ENCODE assay signal across 1 cellular context in the genomic region with DNA sequence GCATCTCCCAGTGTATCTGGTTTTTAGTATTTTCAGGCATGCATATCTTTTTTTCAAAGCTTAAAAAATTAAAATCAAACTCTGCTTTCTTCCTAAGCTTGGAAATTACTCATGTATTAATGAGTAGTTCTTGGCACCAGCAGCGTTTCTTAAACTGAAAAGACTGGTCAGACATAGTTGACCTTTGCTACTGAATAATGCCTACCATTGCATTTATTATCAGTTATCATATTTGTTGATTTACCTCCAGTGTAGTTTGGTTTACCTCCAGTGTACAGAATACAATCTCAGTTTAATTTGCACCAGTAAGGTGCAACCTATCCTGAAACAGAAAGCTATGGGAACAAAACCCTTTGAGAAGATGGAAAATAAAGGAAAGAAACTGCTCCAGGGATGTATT.
TF ChIP-seq lines count a peak whose summit lies in the region.

No MANE protein-coding gene starts in this region.

TF ChIP-seq in HepG2, 621 proteins besides CTCF, POLR2A, EP300 and RAD21:
- TF ChIP-seq IKZF1 (IDR thresholded peaks at IDR 0.05) (no peak), NFATC3 (CRISPR knock-in tag; IDR thresholded peaks at IDR 0.05) (no peak), MAFK (conservative IDR thresholded peaks at IDR 0.05 in 1 of 2, IDR thresholded peaks at IDR 0.05 in 1 of 2; ENCODE audit: low read length in 2 of 2) (peak in 1 of 2 experiments; percentile 54; a peak in 2 of 4 replicates), MAFF (IDR thresholded peaks at IDR 0.05; ENCODE audit: low read depth, low read length) (0 out of 2 replicates have a peak, but pooled peaks have one; percentile 21), NCOA1 (CRISPR knock-in tag; IDR thresholded peaks at IDR 0.05) (no peak), YEATS4 (CRISPR knock-in tag; IDR thresholded peaks at IDR 0.05; ENCODE audit: borderline replicate concordance) (no peak), RORA (CRISPR knock-in tag; IDR thresholded peaks at IDR 0.05) (no peak)
- TF ChIP-seq, protein P1, sequence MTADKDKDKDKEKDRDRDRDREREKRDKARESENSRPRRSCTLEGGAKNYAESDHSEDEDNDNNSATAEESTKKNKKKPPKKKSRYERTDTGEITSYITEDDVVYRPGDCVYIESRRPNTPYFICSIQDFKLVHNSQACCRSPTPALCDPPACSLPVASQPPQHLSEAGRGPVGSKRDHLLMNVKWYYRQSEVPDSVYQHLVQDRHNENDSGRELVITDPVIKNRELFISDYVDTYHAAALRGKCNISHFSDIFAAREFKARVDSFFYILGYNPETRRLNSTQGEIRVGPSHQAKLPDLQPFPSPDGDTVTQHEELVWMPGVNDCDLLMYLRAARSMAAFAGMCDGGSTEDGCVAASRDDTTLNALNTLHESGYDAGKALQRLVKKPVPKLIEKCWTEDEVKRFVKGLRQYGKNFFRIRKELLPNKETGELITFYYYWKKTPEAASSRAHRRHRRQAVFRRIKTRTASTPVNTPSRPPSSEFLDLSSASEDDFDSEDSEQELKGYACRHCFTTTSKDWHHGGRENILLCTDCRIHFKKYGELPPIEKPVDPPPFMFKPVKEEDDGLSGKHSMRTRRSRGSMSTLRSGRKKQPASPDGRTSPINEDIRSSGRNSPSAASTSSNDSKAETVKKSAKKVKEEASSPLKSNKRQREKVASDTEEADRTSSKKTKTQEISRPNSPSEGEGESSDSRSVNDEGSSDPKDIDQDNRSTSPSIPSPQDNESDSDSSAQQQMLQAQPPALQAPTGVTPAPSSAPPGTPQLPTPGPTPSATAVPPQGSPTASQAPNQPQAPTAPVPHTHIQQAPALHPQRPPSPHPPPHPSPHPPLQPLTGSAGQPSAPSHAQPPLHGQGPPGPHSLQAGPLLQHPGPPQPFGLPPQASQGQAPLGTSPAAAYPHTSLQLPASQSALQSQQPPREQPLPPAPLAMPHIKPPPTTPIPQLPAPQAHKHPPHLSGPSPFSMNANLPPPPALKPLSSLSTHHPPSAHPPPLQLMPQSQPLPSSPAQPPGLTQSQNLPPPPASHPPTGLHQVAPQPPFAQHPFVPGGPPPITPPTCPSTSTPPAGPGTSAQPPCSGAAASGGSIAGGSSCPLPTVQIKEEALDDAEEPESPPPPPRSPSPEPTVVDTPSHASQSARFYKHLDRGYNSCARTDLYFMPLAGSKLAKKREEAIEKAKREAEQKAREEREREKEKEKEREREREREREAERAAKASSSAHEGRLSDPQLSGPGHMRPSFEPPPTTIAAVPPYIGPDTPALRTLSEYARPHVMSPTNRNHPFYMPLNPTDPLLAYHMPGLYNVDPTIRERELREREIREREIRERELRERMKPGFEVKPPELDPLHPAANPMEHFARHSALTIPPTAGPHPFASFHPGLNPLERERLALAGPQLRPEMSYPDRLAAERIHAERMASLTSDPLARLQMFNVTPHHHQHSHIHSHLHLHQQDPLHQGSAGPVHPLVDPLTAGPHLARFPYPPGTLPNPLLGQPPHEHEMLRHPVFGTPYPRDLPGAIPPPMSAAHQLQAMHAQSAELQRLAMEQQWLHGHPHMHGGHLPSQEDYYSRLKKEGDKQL (CRISPR knock-in tag; IDR thresholded peaks at IDR 0.05; ENCODE audit: low read depth), result no peak
